ENCODE assay signal across 8 cellular contexts in genomic region chr22:23137905-23138520, GRCh38. TPM values are rescaled to one million over a fixed set of nuclear protein-coding genes. Genes with fewer than 3 reads are reported as not detected.
A peak's percentile ranks its signal among the peaks of the same experiment; 100 is the strongest.
DNase-seq lines count a peak whose midpoint lies in the region; ATAC-seq lines count a peak whose summit lies in the region.

No MANE protein-coding gene starts in this region.

- H3K27me3 Mint-ChIP-seq in T-helper 1 cell treated with Interleukin-12 subunit alpha and Interleukin-12 subunit beta and Interleukin-4 antibody, amounts not matched to agents 30 μg/mL and 1 μg/mL, for 36 hours (ENCODE audit: low read depth) = no peaks in the 10 kb centered on the region

- peaks cover 2% of the 10 kb centered on the region for H3K36me3 Mint-ChIP-seq in T-helper 1 cell treated with Interleukin-12 subunit alpha and Interleukin-12 subunit beta and Interleukin-4 antibody, amounts not matched to agents 30 μg/mL and 1 μg/mL, for 36 hours (ENCODE audit: low read depth)

- no peaks in the 10 kb centered on the region for H3K9me3 Mint-ChIP-seq in T-helper 1 cell treated with Interleukin-12 subunit alpha and Interleukin-12 subunit beta and Interleukin-4 antibody, amounts not matched to agents 30 μg/mL and 1 μg/mL, for 36 hours

- peak; percentile 56 for DNase-seq in Daoy (ENCODE audit: low read depth)
- no peak for DNase-seq in NCI-H524 treated with DMSO at 0.1 percent for 48 hours (lab: John Stamatoyannopoulos, UW)
- DNase-seq in NCI-H510A (lab: John Stamatoyannopoulos, UW) = no peak
- DNase-seq in islet precursor cell = no peak

- H3K4me3 Mint-ChIP-seq in T-helper 1 cell treated with Interleukin-12 subunit alpha and Interleukin-12 subunit beta and Interleukin-4 antibody, amounts not matched to agents 30 μg/mL and 1 μg/mL, for 36 hours = peak overlapping the region; percentile 53

- H3K4me1 Mint-ChIP-seq in T-helper 1 cell treated with Interleukin-12 subunit alpha and Interleukin-12 subunit beta and Interleukin-4 antibody, amounts not matched to agents 30 μg/mL and 1 μg/mL, for 36 hours (ENCODE audit: low read depth) = peaks cover 41% of the 10 kb centered on the region

- ATAC-seq in GM21526 (IDR thresholded peaks at IDR 0.05; ENCODE audit: low FRiP score, unreplicated experiment) (peak; percentile 39), esophagus mucosa (peak; percentile 17), HG02884 (IDR thresholded peaks at IDR 0.05; ENCODE audit: unreplicated experiment) (no peak)

- H3K27ac Mint-ChIP-seq in T-helper 1 cell treated with Interleukin-12 subunit alpha and Interleukin-12 subunit beta and Interleukin-4 antibody, amounts not matched to agents 30 μg/mL and 1 μg/mL, for 36 hours = peak overlapping the region; percentile 96

RNA-seq across cellular contexts. Expression of gene RSPH14, which starts 3.8 kb away (rescaled TPM):
- not detected in 2 replicates for total RNA-seq in Daoy (2014; rRNA removed; shearing (Covaris generic))
- total RNA-seq in esophagus mucosa = not detected

RNA-seq across cellular contexts. Expression of gene RAB36, which starts 7.3 kb away (rescaled TPM):
- 1.0 and 2.2 TPM in 2 replicates for total RNA-seq in Daoy (2014; rRNA removed; shearing (Covaris generic))
- total RNA-seq in esophagus mucosa = 4.1 TPM

RNA-seq across cellular contexts. Expression of gene BCR, which starts 42.3 kb away (rescaled TPM):
- 22.2 and 27.3 TPM in 2 replicates for total RNA-seq in Daoy (2014; rRNA removed; shearing (Covaris generic))
- 39.7 TPM for total RNA-seq in esophagus mucosa
